14 cellular contexts compared by ENCODE assay signal in the genomic region with DNA sequence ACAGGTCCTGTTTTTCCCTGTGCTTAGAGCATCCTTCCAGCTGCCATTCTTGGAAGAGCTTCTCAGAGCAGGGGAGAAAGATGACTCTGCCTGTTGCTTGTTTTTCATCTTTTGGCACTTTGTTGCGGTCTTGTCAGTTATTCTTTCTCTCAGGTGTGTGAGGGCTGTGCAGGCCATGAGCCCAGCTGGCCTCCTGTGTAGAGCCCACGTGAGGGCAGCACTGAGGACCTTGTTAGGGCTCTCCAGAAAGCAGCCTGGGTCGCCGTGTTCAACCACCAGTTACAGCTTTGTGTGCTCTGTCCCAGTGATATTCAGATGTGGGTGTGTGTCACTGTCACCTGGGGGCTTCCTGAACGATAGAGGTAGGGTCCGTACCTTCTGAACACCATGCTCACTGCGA. TPM values are rescaled to one million over a fixed set of nuclear protein-coding genes. Genes with fewer than 3 reads are reported as not detected.
DNase-seq lines count a peak whose midpoint lies in the region; ATAC-seq, FAIRE-seq and TF ChIP-seq lines count a peak whose summit lies in the region.
"Had no signal": no experiment of that assay in that cellular context is flagged by ENCODE, and none has a peak within 500 bp of the region (broad histone marks: within the 10 kb centered on the region; RNA-seq: fewer than 3 reads in every experiment).

No MANE protein-coding gene starts in this region.

- no peaks in the 10 kb centered on the region for H3K4me1 ChIP-seq in cardiac muscle cell (ENCODE audit: low read depth)
- no peaks in the 10 kb centered on the region for H3K4me1 ChIP-seq in Panc1 (ENCODE audit: control insufficient read depth, insufficient read depth, low read length)
- no peaks in the 10 kb centered on the region for H3K4me1 ChIP-seq in gastrocnemius medialis

- intact Hi-C loops in Right ventricle myocardium superior (cut with DNase I), result no loop called here
- intact Hi-C loops in Panc1 (cut with micrococcal nuclease; ENCODE audit: unreplicated experiment), result no loop called here
- intact Hi-C loops in dorsolateral prefrontal cortex (cut with DNase I), result loop anchor here in 1 of 2 donors (5.0 kb wide), 1 partner anchor 68 kb away; a partner anchor contains a TSS
- intact Hi-C loops in gastrocnemius medialis (cut with DNase I; ENCODE audit: low total_unique reads), result no loop called here

- BruUV-seq in Panc1 (replicated peaks; lab: Mats Ljungman, UMichigan), result no TSS peak

- no peak for FAIRE-seq in frontal cortex (lab: Jason Lieb, UNC)
- FAIRE-seq: islet of Langerhans had no signal

- no peaks in the 10 kb centered on the region for H3K27me3 ChIP-seq in cardiac muscle cell
- H3K27me3 ChIP-seq in Panc1 (ENCODE audit: control insufficient read depth, insufficient read depth, low read length), result no peaks in the 10 kb centered on the region
- no peaks in the 10 kb centered on the region for H3K27me3 ChIP-seq in dorsolateral prefrontal cortex
- H3K27me3 ChIP-seq in gastrocnemius medialis, result no peaks in the 10 kb centered on the region
- H3K27me3 ChIP-seq: tibial nerve had no signal

- DNase-seq in cardiac muscle cell (ENCODE audit: low read depth in 1 of 2, low spot score in 1 of 2), result no peak
- no peak for DNase-seq in Right ventricle myocardium superior
- DNase-seq in Panc1 (ENCODE audit: low read depth, low spot score), result no peak
- no peak for DNase-seq in dorsolateral prefrontal cortex
- DNase-seq in retinal pigment epithelial cell (ENCODE audit: low read depth), result no peak
- no peak for DNase-seq in gastrocnemius medialis
- DNase-seq in frontal cortex (ENCODE audit: low spot score in 2 of 2), result no peak
- DNase-seq: ACHN, foreskin melanocyte, NCI-H2029 had no signal

- H3K4me3 ChIP-seq in cardiac muscle cell (no peak overlapping the region), Panc1 (ENCODE audit: low read depth in 2 of 2, low read length in 2 of 2) (no peak overlapping the region), dorsolateral prefrontal cortex (no peak overlapping the region), retinal pigment epithelial cell (ENCODE audit: low read length) (no peak overlapping the region), gastrocnemius medialis (no peak overlapping the region)
- H3K4me3 ChIP-seq: tibial nerve had no signal

- TF ChIP-seq POLR2A in gastrocnemius medialis (IDR thresholded peaks at IDR 0.05), result no peak

- no peaks in the 10 kb centered on the region for H3K9me3 ChIP-seq in cardiac muscle cell (ENCODE audit: low read depth)
- H3K9me3 ChIP-seq in Panc1 (ENCODE audit: control insufficient read depth, insufficient read depth, low read depth, low read length), result no peaks in the 10 kb centered on the region
- H3K9me3 ChIP-seq in gastrocnemius medialis, result no peaks in the 10 kb centered on the region
- H3K9me3 ChIP-seq: tibial nerve had no signal

- CTCF ChIA-PET in Panc1 (lab: Charles Lee), result no interaction called here

- TF ChIP-seq CTCF in cardiac muscle cell (IDR thresholded peaks at IDR 0.05; ENCODE audit: low read depth, low read length) (peak; percentile 24), Panc1 (IDR thresholded peaks at IDR 0.05) (no peak; the same call in 1 of the 2 replicates), dorsolateral prefrontal cortex (IDR thresholded peaks at IDR 0.05 in 54 of 56, conservative IDR thresholded peaks at IDR 0.05 in 2 of 56; ENCODE audit: low read depth in 1 of 56, partially characterized antibody in 56 of 56) (peak in 1 of 56 donors; percentile 9), retinal pigment epithelial cell (conservative IDR thresholded peaks at IDR 0.05; ENCODE audit: low read depth, low read length) (peak; percentile 25), gastrocnemius medialis (IDR thresholded peaks at IDR 0.05 in 4 of 5, conservative IDR thresholded peaks at IDR 0.05 in 1 of 5) (no peak)

- no peak for ATAC-seq in Right ventricle myocardium superior (ENCODE audit: poor library complexity)
- peak; percentile 62; the same call in 1 of the 2 replicates for ATAC-seq in Panc1
- ATAC-seq in gastrocnemius medialis, result no peak
- no peak for ATAC-seq in GM19463 (IDR thresholded peaks at IDR 0.05; ENCODE audit: unreplicated experiment)
- ATAC-seq: SK-N-SH treated with all-trans-retinoic acid at 6 μM for 48 hours had no signal

- POLR2A ChIA-PET in Panc1 (lab: Charles Lee), result no interaction called here

- H3K27ac ChIP-seq in cardiac muscle cell (no peak overlapping the region), Panc1 (ENCODE audit: low read length) (no peak overlapping the region), dorsolateral prefrontal cortex (peak overlapping the region in 32 of 59 donors; percentile 0 to 85 (median 40)), gastrocnemius medialis (no peak overlapping the region)
- H3K27ac ChIP-seq: tibial nerve had no signal

- H3K36me3 ChIP-seq in cardiac muscle cell (peaks cover 41% of the 10 kb centered on the region), Panc1 (ENCODE audit: control insufficient read depth, insufficient read depth, low read length) (no peaks in the 10 kb centered on the region), gastrocnemius medialis (peaks cover 2 to 98% of the 10 kb centered on the region in 2 donors)

- in situ Hi-C loops in Panc1 (cut with HindIII; ENCODE audit: low pct_unique_long_range_greater_than_20kb, low sequenced_read_pairs) (no loop called here), gastrocnemius medialis (cut with MboI; ENCODE audit: low sequenced_read_pairs in 4 of 4) (no loop called here)

RNA-seq across cellular contexts. Expression of a gene that starts 52.8 kb away (rescaled TPM):
- total RNA-seq in cardiac muscle cell, result 14.4 and 19.8 TPM in 2 replicates
- 15.0 and 17.6 TPM in 2 replicates for polyA plus RNA-seq in cardiac muscle cell
- 20.7 TPM for total RNA-seq in Right ventricle myocardium superior
- total RNA-seq in Panc1 (2021; ENCODE audit: unreplicated experiment), result 32.9 TPM
- polyA plus RNA-seq in Panc1 (2012; ENCODE audit: insufficient read length), result 26.3 TPM
- total RNA-seq in dorsolateral prefrontal cortex, result 10 to 100 TPM in 119 of 120 experiments, 1 to 10 TPM in 1; 9.7 to 21.7 (median 15.1) TPM
- 10 to 100 TPM; 16.6 to 46.2 (median 36.2) TPM for total RNA-seq in gastrocnemius medialis
- 6.1 TPM for total RNA-seq in frontal cortex

RNA-seq across cellular contexts. Expression of a gene that starts 53.0 kb away (rescaled TPM):
- total RNA-seq in cardiac muscle cell (9.4 and 12.8 TPM in 2 replicates), Right ventricle myocardium superior (8.8 TPM), Panc1 (2021; ENCODE audit: unreplicated experiment) (2.5 TPM), dorsolateral prefrontal cortex (10 to 100 TPM; 17.9 to 41.6 (median 30.0) TPM), gastrocnemius medialis (1 to 10 TPM; 2.8 to 5.8 (median 3.7) TPM), frontal cortex (59.5 TPM)
- polyA plus RNA-seq in cardiac muscle cell, result 10.0 and 11.1 TPM in 2 replicates
- 2.1 TPM for polyA plus RNA-seq in Panc1 (2012; ENCODE audit: insufficient read length)

Comparison
In these comparisons a context has a peak if more than half of its experiments do, and no peak if none do; other contexts are left out.
1. H3K27ac ChIP-seq: peak in dorsolateral prefrontal cortex (32 of 59); none in cardiac muscle cell (single experiment), Panc1 (single experiment) and gastrocnemius medialis (0 of 4).
2. CTCF ChIP-seq: peak in cardiac muscle cell (single experiment) and retinal pigment epithelial cell (single experiment); none in Panc1 (single experiment) and gastrocnemius medialis (0 of 5).